Comparison of ENCODE assay signal across 1 cellular context in the genomic region with DNA sequence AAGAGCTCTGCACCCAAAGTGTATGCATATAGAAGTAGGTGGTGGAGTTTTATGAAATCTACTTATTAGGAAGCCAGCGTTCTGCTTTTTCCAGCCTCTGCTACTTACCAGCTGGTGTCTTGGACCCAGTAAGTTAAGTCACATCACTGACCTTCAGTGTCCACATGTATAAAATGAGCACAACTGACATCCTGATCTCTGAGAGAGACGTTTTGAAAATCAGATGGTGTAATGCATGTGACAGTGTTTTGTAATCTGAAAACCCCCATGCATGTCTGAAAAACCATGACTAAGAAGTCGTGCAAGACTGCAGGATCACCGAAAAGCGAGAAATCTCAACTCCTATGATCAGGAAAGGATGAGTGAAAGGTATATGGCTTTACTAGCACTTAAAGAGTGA.
TF ChIP-seq lines count a peak whose summit lies in the region.

No MANE protein-coding gene starts in this region.

TF ChIP-seq in SK-N-SH, 30 proteins besides CTCF, POLR2A, EP300 and RAD21 (continued from another document):
- TF ChIP-seq JUND (IDR thresholded peaks at IDR 0.05) (no peak), RFX5 (IDR thresholded peaks at IDR 0.05; ENCODE audit: low read length) (no peak), TEAD4 (IDR thresholded peaks at IDR 0.05; ENCODE audit: borderline replicate concordance, insufficient read depth) (no peak), ELF1 (IDR thresholded peaks at IDR 0.05) (no peak), SIN3A (IDR thresholded peaks at IDR 0.05; ENCODE audit: borderline replicate concordance, low read depth, low read length) (no peak), RCOR1 (IDR thresholded peaks at IDR 0.05; ENCODE audit: low read length) (no peak), FOXJ3 (CRISPR knock-in tag; IDR thresholded peaks at IDR 0.05) (no peak), YY1 (IDR thresholded peaks at IDR 0.05; ENCODE audit: low read depth) (no peak), MEF2A (IDR thresholded peaks at IDR 0.05; ENCODE audit: borderline replicate concordance, low read depth) (no peak)
